In the genomic region with DNA sequence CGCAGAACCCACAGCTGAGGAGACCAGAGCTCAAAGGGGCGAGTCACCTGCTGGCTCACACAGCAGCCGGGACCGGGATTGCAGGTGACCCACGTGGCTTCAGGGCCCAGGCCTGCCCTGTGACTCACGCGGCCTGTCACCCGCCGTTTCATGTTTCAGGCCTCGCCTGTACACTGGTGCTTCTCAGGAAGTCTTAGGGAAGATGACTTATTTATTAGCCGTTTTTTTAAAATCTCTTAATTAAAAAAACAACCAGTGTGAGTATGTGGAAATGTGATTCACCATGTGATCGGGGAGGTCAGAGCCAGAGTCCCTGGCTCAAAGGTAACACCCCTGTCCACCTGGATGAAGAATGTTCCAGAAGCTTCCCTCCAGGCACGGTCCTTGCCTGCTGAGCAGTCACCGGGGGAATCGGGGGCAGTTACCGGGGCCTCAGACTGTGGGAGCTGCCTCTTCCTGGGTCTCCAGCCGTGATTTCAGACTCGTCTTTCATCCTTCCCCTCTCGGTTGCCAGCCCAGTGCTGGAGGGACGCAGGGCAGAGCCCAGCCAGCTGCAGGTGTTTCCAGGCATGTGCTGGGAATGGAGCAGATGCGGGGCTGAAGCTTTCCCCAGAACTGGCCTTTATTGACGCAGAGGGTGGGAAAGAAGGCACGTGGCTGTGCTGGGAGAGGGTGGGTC, we compare ENCODE assay signal across 1 cellular context.
TF ChIP-seq lines count a peak whose summit lies in the region.

No MANE protein-coding gene starts in this region.

TF ChIP-seq in K562, 482 proteins besides CTCF, POLR2A, EP300 and RAD21 (continued from another document and continues in another):
- TF ChIP-seq, protein P1, sequence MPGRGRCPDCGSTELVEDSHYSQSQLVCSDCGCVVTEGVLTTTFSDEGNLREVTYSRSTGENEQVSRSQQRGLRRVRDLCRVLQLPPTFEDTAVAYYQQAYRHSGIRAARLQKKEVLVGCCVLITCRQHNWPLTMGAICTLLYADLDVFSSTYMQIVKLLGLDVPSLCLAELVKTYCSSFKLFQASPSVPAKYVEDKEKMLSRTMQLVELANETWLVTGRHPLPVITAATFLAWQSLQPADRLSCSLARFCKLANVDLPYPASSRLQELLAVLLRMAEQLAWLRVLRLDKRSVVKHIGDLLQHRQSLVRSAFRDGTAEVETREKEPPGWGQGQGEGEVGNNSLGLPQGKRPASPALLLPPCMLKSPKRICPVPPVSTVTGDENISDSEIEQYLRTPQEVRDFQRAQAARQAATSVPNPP (IDR thresholded peaks at IDR 0.05; ENCODE audit: borderline replicate concordance, insufficient read depth, insufficient read length): no peak
- no peak for TF ChIP-seq PHB2 (IDR thresholded peaks at IDR 0.05; ENCODE audit: low read depth)
- TF ChIP-seq KLF13 (tag; IDR thresholded peaks at IDR 0.05; ENCODE audit: borderline replicate concordance, low read depth): no peak
- TF ChIP-seq ZC3H11A (IDR thresholded peaks at IDR 0.05; ENCODE audit: low read depth, low read length): no peak
- no peak for TF ChIP-seq MCM7 (IDR thresholded peaks at IDR 0.05)
- no peak for TF ChIP-seq RREB1 (CRISPR knock-in tag; IDR thresholded peaks at IDR 0.05)
- no peak for TF ChIP-seq ZNF561 (CRISPR knock-in tag; conservative IDR thresholded peaks at IDR 0.05)
- TF ChIP-seq ATF4 (CRISPR knock-in tag; IDR thresholded peaks at IDR 0.05): no peak
- no peak for TF ChIP-seq ETV6 (IDR thresholded peaks at IDR 0.05; ENCODE audit: borderline replicate concordance in 1 of 2, low read depth in 2 of 2, low read length in 1 of 2)
- TF ChIP-seq ETV6 (CRISPR knock-in tag; IDR thresholded peaks at IDR 0.05; ENCODE audit: borderline replicate concordance): no peak
- TF ChIP-seq MBD2 (IDR thresholded peaks at IDR 0.05; ENCODE audit: borderline replicate concordance, low read depth): no peak
- TF ChIP-seq FIP1L1 (IDR thresholded peaks at IDR 0.05; ENCODE audit: low read depth, low read length, poor library complexity, severe bottlenecking): no peak
- TF ChIP-seq, protein P2, sequence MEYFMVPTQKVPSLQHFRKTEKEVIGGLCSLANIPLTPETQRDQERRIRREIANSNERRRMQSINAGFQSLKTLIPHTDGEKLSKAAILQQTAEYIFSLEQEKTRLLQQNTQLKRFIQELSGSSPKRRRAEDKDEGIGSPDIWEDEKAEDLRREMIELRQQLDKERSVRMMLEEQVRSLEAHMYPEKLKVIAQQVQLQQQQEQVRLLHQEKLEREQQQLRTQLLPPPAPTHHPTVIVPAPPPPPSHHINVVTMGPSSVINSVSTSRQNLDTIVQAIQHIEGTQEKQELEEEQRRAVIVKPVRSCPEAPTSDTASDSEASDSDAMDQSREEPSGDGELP (CRISPR knock-in tag; IDR thresholded peaks at IDR 0.05; ENCODE audit: borderline replicate concordance): peak; percentile 75
- TF ChIP-seq, protein P3, sequence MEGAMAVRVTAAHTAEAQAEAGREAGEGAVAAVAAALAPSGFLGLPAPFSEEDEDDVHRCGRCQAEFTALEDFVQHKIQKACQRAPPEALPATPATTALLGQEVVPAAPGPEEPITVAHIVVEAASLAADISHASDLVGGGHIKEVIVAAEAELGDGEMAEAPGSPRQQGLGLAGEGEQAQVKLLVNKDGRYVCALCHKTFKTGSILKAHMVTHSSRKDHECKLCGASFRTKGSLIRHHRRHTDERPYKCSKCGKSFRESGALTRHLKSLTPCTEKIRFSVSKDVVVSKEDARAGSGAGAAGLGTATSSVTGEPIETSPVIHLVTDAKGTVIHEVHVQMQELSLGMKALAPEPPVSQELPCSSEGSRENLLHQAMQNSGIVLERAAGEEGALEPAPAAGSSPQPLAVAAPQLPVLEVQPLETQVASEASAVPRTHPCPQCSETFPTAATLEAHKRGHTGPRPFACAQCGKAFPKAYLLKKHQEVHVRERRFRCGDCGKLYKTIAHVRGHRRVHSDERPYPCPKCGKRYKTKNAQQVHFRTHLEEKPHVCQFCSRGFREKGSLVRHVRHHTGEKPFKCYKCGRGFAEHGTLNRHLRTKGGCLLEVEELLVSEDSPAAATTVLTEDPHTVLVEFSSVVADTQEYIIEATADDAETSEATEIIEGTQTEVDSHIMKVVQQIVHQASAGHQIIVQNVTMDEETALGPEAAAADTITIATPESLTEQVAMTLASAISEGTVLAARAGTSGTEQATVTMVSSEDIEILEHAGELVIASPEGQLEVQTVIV (CRISPR knock-in tag; IDR thresholded peaks at IDR 0.05; ENCODE audit: borderline replicate concordance): no peak
- TF ChIP-seq XRCC5 (IDR thresholded peaks at IDR 0.05; ENCODE audit: low read depth, low read length): no peak
- TF ChIP-seq THAP7 (CRISPR knock-in tag; IDR thresholded peaks at IDR 0.05): no peak
- TF ChIP-seq GABPA (tag; conservative IDR thresholded peaks at IDR 0.05; ENCODE audit: low read depth): no peak
- TF ChIP-seq TCF3 (CRISPR knock-in tag; IDR thresholded peaks at IDR 0.05): no peak
- TF ChIP-seq LCOR (CRISPR knock-in tag; IDR thresholded peaks at IDR 0.05): no peak
- no peak for TF ChIP-seq MCM3 (IDR thresholded peaks at IDR 0.05)
- peak; percentile 94 for TF ChIP-seq MGA (IDR thresholded peaks at IDR 0.05)
- TF ChIP-seq ETV5 (CRISPR knock-in tag; IDR thresholded peaks at IDR 0.05; ENCODE audit: low read depth): no peak
- no peak for TF ChIP-seq PHTF2 (CRISPR knock-in tag; IDR thresholded peaks at IDR 0.05)
- TF ChIP-seq JUND (IDR thresholded peaks at IDR 0.05; ENCODE audit: borderline replicate concordance, low read depth, low read length): peak; percentile 92
- peak; percentile 85; the same call in 2 of the 3 replicates for TF ChIP-seq JUND (tag; IDR thresholded peaks at IDR 0.05; ENCODE audit: borderline replicate concordance, low read depth, low read length)
- TF ChIP-seq ZBED1 (IDR thresholded peaks at IDR 0.05): no peak
- no peak for TF ChIP-seq COPS2 (conservative IDR thresholded peaks at IDR 0.05)
